In the genomic region with DNA sequence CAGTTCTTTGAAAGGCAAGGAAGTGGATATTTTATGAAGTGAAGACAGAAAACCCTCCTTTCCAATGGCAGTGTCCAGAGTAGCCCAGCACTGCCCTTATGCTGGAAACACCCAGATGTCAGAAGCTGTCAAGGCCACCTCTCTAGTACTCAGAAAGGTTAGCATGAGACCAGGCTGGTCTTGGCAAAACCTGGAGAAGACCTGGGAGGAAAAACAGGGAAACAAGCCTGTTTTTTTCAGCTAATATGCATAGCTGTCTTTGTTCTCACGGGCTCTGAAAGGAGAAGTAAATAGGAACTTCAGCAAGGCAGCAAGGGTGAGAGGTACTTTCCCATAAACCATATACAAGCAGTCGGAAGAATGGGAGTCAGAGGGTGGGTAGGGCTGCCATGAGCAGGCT, we compare ENCODE assay signal across 1 cellular context.
TF ChIP-seq lines count a peak whose summit lies in the region.

No MANE protein-coding gene starts in this region.

TF ChIP-seq in GM23338, 12 proteins besides CTCF, POLR2A, EP300 and RAD21 (continued from another document):
- TF ChIP-seq, protein P1, sequence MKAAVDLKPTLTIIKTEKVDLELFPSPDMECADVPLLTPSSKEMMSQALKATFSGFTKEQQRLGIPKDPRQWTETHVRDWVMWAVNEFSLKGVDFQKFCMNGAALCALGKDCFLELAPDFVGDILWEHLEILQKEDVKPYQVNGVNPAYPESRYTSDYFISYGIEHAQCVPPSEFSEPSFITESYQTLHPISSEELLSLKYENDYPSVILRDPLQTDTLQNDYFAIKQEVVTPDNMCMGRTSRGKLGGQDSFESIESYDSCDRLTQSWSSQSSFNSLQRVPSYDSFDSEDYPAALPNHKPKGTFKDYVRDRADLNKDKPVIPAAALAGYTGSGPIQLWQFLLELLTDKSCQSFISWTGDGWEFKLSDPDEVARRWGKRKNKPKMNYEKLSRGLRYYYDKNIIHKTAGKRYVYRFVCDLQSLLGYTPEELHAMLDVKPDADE (IDR thresholded peaks at IDR 0.05): no peak
- TF ChIP-seq, protein P2, sequence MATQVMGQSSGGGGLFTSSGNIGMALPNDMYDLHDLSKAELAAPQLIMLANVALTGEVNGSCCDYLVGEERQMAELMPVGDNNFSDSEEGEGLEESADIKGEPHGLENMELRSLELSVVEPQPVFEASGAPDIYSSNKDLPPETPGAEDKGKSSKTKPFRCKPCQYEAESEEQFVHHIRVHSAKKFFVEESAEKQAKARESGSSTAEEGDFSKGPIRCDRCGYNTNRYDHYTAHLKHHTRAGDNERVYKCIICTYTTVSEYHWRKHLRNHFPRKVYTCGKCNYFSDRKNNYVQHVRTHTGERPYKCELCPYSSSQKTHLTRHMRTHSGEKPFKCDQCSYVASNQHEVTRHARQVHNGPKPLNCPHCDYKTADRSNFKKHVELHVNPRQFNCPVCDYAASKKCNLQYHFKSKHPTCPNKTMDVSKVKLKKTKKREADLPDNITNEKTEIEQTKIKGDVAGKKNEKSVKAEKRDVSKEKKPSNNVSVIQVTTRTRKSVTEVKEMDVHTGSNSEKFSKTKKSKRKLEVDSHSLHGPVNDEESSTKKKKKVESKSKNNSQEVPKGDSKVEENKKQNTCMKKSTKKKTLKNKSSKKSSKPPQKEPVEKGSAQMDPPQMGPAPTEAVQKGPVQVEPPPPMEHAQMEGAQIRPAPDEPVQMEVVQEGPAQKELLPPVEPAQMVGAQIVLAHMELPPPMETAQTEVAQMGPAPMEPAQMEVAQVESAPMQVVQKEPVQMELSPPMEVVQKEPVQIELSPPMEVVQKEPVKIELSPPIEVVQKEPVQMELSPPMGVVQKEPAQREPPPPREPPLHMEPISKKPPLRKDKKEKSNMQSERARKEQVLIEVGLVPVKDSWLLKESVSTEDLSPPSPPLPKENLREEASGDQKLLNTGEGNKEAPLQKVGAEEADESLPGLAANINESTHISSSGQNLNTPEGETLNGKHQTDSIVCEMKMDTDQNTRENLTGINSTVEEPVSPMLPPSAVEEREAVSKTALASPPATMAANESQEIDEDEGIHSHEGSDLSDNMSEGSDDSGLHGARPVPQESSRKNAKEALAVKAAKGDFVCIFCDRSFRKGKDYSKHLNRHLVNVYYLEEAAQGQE (IDR thresholded peaks at IDR 0.05; ENCODE audit: unreplicated experiment): no peak
- no peak for TF ChIP-seq EZH2phosphoT487 (IDR thresholded peaks at IDR 0.05; ENCODE audit: unreplicated experiment)
- no peak for TF ChIP-seq ZNF114 (CRISPR knock-in tag; IDR thresholded peaks at IDR 0.05)
- TF ChIP-seq CREB1 (CRISPR knock-in tag; IDR thresholded peaks at IDR 0.05; ENCODE audit: low read depth): no peak
- TF ChIP-seq ZNF331 (CRISPR knock-in tag; IDR thresholded peaks at IDR 0.05; ENCODE audit: low read depth): no peak
- no peak for TF ChIP-seq JUNB (IDR thresholded peaks at IDR 0.05; ENCODE audit: unreplicated experiment)
- no peak for TF ChIP-seq POLR2AphosphoS5 (IDR thresholded peaks at IDR 0.05; ENCODE audit: low read depth)
- TF ChIP-seq NANOG (IDR thresholded peaks at IDR 0.05; ENCODE audit: borderline replicate concordance): no peak
